ENCODE assay signal across 15 cellular contexts in genomic region chr5:3709724-3710348, GRCh38.
DNase-seq lines count a peak whose midpoint lies in the region; ATAC-seq and TF ChIP-seq lines count a peak whose summit lies in the region.
"Had no signal": no experiment of that assay in that cellular context is flagged by ENCODE, and none has a peak within 500 bp of the region (broad histone marks: within the 10 kb centered on the region; RNA-seq: fewer than 3 reads in every experiment).

No MANE protein-coding gene starts in this region.

- ATAC-seq in GM23338: peak; percentile 77
- no peak for ATAC-seq in HG02885 (IDR thresholded peaks at IDR 0.05; ENCODE audit: poor library complexity, unreplicated experiment)
- ATAC-seq: K562 had no signal

- peak overlapping the region; percentile 48; the same call in 1 of the 2 replicates for H2AFZ ChIP-seq in GM23338
- H2AFZ ChIP-seq in KMS-11 (ENCODE audit: low read depth): peak overlapping the region; percentile 46; the same call in 1 of the 2 replicates
- H2AFZ ChIP-seq in neural progenitor cell (replicated peaks): peak overlapping the region; percentile 74

- H3K27ac ChIP-seq in GM23338 (ENCODE audit: low read depth): peak overlapping the region; percentile 65
- H3K27ac ChIP-seq in KMS-11: peak overlapping the region; percentile 38
- no peak overlapping the region for H3K27ac ChIP-seq in neural progenitor cell
- no peak overlapping the region for H3K27ac ChIP-seq in testis
- H3K27ac ChIP-seq in stomach: no peak overlapping the region
- H3K27ac ChIP-seq: BLaER1 had no signal

- no peak for TF ChIP-seq POLR2A in testis (IDR thresholded peaks at IDR 0.05)
- TF ChIP-seq POLR2A in stomach (IDR thresholded peaks at IDR 0.05): no peak

- TF ChIP-seq EP300 in stomach (IDR thresholded peaks at IDR 0.05): no peak

- peaks cover 6% of the 10 kb centered on the region for H3K27me3 Mint-ChIP-seq in GM23338 (ENCODE audit: insufficient read depth, low read depth, poor library complexity)
- no peaks in the 10 kb centered on the region for H3K27me3 Mint-ChIP-seq in neural progenitor cell (ENCODE audit: insufficient read depth, low read depth)

- H3K4me1 ChIP-seq in GM23338 (ENCODE audit: insufficient read depth) (peaks cover 20% of the 10 kb centered on the region), KMS-11 (ENCODE audit: low read depth, poor library complexity, severe bottlenecking) (no peaks in the 10 kb centered on the region), iPS-15b (ENCODE audit: control insufficient read depth, insufficient read depth, low read length) (peaks cover 13% of the 10 kb centered on the region), neural progenitor cell (peaks cover 16% of the 10 kb centered on the region), testis (no peaks in the 10 kb centered on the region), stomach (no peaks in the 10 kb centered on the region)
- H3K4me1 ChIP-seq: BLaER1 had no signal

- H3K9ac ChIP-seq in KMS-11: no peak overlapping the region
- H3K9ac ChIP-seq in iPS-15b (ENCODE audit: low read depth, low read length): no peak overlapping the region
- H3K9ac ChIP-seq in neural progenitor cell: no peak overlapping the region
- H3K9ac ChIP-seq: BLaER1 had no signal

- H3K9me3 Mint-ChIP-seq in GM23338 (no peaks in the 10 kb centered on the region; the same call in 2 of the 3 replicates), neural progenitor cell (peaks cover 2% of the 10 kb centered on the region)

- no peak for TF ChIP-seq CTCF in GM23338 (conservative IDR thresholded peaks at IDR 0.05; ENCODE audit: low read depth in 2 of 2)
- no peak for TF ChIP-seq CTCF in KMS-11 (conservative IDR thresholded peaks at IDR 0.05; ENCODE audit: low read depth, low read length)
- TF ChIP-seq CTCF in neural progenitor cell (IDR thresholded peaks at IDR 0.05): no peak
- no peak for TF ChIP-seq CTCF in testis (IDR thresholded peaks at IDR 0.05)
- TF ChIP-seq CTCF in stomach (IDR thresholded peaks at IDR 0.05): no peak

- H3K79me2 ChIP-seq in GM23338 (replicated peaks; ENCODE audit: insufficient read depth): no peaks in the 10 kb centered on the region
- H3K79me2 ChIP-seq in KMS-11 (ENCODE audit: insufficient read depth, low read depth): no peaks in the 10 kb centered on the region
- no peaks in the 10 kb centered on the region for H3K79me2 ChIP-seq in neural progenitor cell (ENCODE audit: low read depth)

- H3K36me3 ChIP-seq in GM23338 (ENCODE audit: insufficient read depth) (no peaks in the 10 kb centered on the region), KMS-11 (ENCODE audit: insufficient read depth) (no peaks in the 10 kb centered on the region), iPS-15b (ENCODE audit: control insufficient read depth, insufficient read depth, low read length) (no peaks in the 10 kb centered on the region), neural progenitor cell (no peaks in the 10 kb centered on the region), H7 (replicated peaks; ENCODE audit: control insufficient read depth, insufficient read depth, low read length) (no peaks in the 10 kb centered on the region), testis (ENCODE audit: low read depth, missing control alignments) (no peaks in the 10 kb centered on the region), stomach (no peaks in the 10 kb centered on the region)
- H3K36me3 ChIP-seq: BLaER1 had no signal

- DNase-seq in GM23338 (ENCODE audit: low spot score) (peak; percentile 6), neural progenitor cell (ENCODE audit: low spot score) (no peak), H7 (no peak), testis (no peak), stomach (no peak)
- DNase-seq: 8988T, AML-193, Calu3, DMS 273 treated with DMSO at 0.1 percent for 48 hours, DMS79 had no signal

- no peaks in the 10 kb centered on the region for H3K27me3 ChIP-seq in GM23338 (ENCODE audit: insufficient read depth)
- H3K27me3 ChIP-seq in KMS-11 (ENCODE audit: insufficient read depth, low read depth): no peaks in the 10 kb centered on the region
- H3K27me3 ChIP-seq in iPS-15b (ENCODE audit: control insufficient read depth, insufficient read depth, low read length): no peaks in the 10 kb centered on the region
- no peaks in the 10 kb centered on the region for H3K27me3 ChIP-seq in neural progenitor cell
- H3K27me3 ChIP-seq in H7 (ENCODE audit: control insufficient read depth, insufficient read depth, low read length): no peaks in the 10 kb centered on the region
- H3K27me3 ChIP-seq in testis: no peaks in the 10 kb centered on the region
- peaks cover 0 to 12% (median 0%) of the 10 kb centered on the region in 3 donors for H3K27me3 ChIP-seq in stomach
- H3K27me3 ChIP-seq: BLaER1 had no signal

- peak overlapping the region; percentile 97 for H3K27ac Mint-ChIP-seq in GM23338
- no peak overlapping the region for H3K27ac Mint-ChIP-seq in neural progenitor cell

- no peaks in the 10 kb centered on the region for H4K20me1 ChIP-seq in GM23338 (replicated peaks; ENCODE audit: insufficient read depth)
- H4K20me1 ChIP-seq in KMS-11 (ENCODE audit: insufficient read depth): no peaks in the 10 kb centered on the region
- H4K20me1 ChIP-seq in neural progenitor cell (ENCODE audit: low read depth): no peaks in the 10 kb centered on the region
- H4K20me1 ChIP-seq: BLaER1 had no signal

- H3K9me3 ChIP-seq in iPS-15b (ENCODE audit: control insufficient read depth, insufficient read depth, low read length) (no peaks in the 10 kb centered on the region), neural progenitor cell (ENCODE audit: low read depth) (no peaks in the 10 kb centered on the region), testis (no peaks in the 10 kb centered on the region), stomach (peaks cover 0 to 10% (median 0%) of the 10 kb centered on the region in 4 donors)
- H3K9me3 ChIP-seq: BLaER1 had no signal

- peak overlapping the region; percentile 16 for H3K4me3 ChIP-seq in GM23338
- no peak overlapping the region for H3K4me3 ChIP-seq in KMS-11 (IDR thresholded peaks at IDR 0.05; ENCODE audit: insufficient read depth, low read depth, low read length)
- H3K4me3 ChIP-seq in iPS-15b (ENCODE audit: low read depth, low read length): peak overlapping the region; percentile 16
- peak overlapping the region; percentile 24 for H3K4me3 ChIP-seq in neural progenitor cell
- no peak overlapping the region for H3K4me3 ChIP-seq in H7 (ENCODE audit: insufficient read depth, low read depth, low read length)
- no peak overlapping the region for H3K4me3 ChIP-seq in testis
- H3K4me3 ChIP-seq in stomach: no peak overlapping the region
- H3K4me3 ChIP-seq: BLaER1, K562 had no signal

- H3K4me2 ChIP-seq in GM23338: peak overlapping the region; percentile 63
- peak overlapping the region; percentile 16 for H3K4me2 ChIP-seq in KMS-11
- peak overlapping the region; percentile 68 for H3K4me2 ChIP-seq in neural progenitor cell
- H3K4me2 ChIP-seq: BLaER1 had no signal

- intact Hi-C loops in testis (cut with DNase I; ENCODE audit: low total_unique reads) (no loop called here), stomach (cut with DNase I; ENCODE audit: low total_unique reads) (no loop called here)

- peaks cover 17% of the 10 kb centered on the region for H3K4me1 Mint-ChIP-seq in GM23338
- peaks cover 13% of the 10 kb centered on the region for H3K4me1 Mint-ChIP-seq in neural progenitor cell

- H3F3A ChIP-seq in GM23338 (replicated peaks; ENCODE audit: low read depth) (peaks cover 4% of the 10 kb centered on the region; the same call in 1 of the 2 replicates), neural progenitor cell (ENCODE audit: low read depth) (peaks cover 11% of the 10 kb centered on the region)

- H3K4me3 Mint-ChIP-seq in GM23338 (peak overlapping the region; percentile 51), neural progenitor cell (peak overlapping the region; percentile 31)

- no peaks in the 10 kb centered on the region for H3K36me3 Mint-ChIP-seq in GM23338 (ENCODE audit: low read depth)
- H3K36me3 Mint-ChIP-seq in neural progenitor cell: no peaks in the 10 kb centered on the region

- 54 to 63% methylated on average over 10 of the region's 10 CpGs for WGBS in testis, 2 donors
- 61 to 67% (median 63%) methylated on average over 10 of the region's 10 CpGs for WGBS in stomach, 5 donors

- peaks cover 30% of the 10 kb centered on the region for H3K9me2 ChIP-seq in GM23338 (ENCODE audit: insufficient read depth)

TF ChIP-seq in GM23338, 12 proteins besides CTCF, POLR2A, EP300 and RAD21 (continues in another document):
- TF ChIP-seq POLR2AphosphoS5 (IDR thresholded peaks at IDR 0.05; ENCODE audit: low read depth): no peak

Comparison
In these comparisons a context has a peak if more than half of its experiments do, and no peak if none do; other contexts are left out.
1. H3K27ac ChIP-seq: peak in GM23338 (single experiment) and KMS-11 (single experiment); none in neural progenitor cell (single experiment), testis (0 of 2) and stomach (0 of 5).
2. H3K4me2 ChIP-seq: peak in every context shown above with its lines; median percentile 68 in neural progenitor cell; 63 in GM23338; 16 in KMS-11.
3. H3K4me3 ChIP-seq: peak in GM23338 (single experiment), iPS-15b (single experiment) and neural progenitor cell (single experiment); none in KMS-11 (single experiment), H7 (single experiment), testis (0 of 2) and stomach (0 of 4).
4. Peak in every context shown above with its lines, with median percentiles within 50 percentile points of each other: H2AFZ ChIP-seq.